Comparison of ENCODE assay signal across 8 cellular contexts in genomic region chr16:53054670-53055485, GRCh38. TPM values are rescaled to one million over a fixed set of nuclear protein-coding genes. Genes with fewer than 3 reads are reported as not detected.
DNase-seq lines count a peak whose midpoint lies in the region; ATAC-seq and TF ChIP-seq lines count a peak whose summit lies in the region.

A gene with protein sequence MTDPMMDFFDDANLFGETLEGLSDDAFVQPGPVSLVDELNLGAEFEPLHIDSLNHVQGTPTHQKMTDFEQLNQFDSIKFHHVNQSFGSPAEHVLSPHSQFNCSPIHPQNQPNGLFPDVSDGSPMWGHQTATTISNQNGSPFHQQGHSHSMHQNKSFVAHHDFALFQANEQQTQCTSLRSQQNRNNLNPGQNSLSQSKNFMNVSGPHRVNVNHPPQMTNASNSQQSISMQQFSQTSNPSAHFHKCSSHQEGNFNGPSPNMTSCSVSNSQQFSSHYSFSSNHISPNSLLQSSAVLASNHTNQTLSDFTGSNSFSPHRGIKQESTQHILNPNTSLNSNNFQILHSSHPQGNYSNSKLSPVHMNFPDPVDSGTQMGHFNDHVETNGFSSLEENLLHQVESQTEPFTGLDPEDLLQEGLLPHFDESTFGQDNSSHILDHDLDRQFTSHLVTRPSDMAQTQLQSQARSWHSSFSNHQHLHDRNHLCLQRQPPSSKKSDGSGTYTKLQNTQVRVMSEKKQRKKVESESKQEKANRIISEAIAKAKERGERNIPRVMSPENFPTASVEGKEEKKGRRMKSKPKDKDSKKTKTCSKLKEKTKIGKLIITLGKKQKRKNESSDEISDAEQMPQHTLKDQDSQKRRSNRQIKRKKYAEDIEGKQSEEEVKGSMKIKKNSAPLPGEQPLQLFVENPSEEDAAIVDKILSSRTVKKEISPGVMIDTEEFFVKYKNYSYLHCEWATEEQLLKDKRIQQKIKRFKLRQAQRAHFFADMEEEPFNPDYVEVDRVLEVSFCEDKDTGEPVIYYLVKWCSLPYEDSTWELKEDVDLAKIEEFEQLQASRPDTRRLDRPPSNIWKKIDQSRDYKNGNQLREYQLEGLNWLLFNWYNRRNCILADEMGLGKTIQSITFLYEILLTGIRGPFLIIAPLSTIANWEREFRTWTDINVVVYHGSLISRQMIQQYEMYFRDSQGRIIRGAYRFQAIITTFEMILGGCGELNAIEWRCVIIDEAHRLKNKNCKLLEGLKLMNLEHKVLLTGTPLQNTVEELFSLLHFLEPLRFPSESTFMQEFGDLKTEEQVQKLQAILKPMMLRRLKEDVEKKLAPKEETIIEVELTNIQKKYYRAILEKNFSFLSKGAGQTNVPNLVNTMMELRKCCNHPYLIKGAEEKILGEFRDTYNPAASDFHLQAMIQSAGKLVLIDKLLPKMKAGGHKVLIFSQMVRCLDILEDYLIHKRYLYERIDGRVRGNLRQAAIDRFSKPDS (N-terminal part only) (plus strand): TSS chr16:53054991. CDS start chr16:53156090, 101,099 bp downstream.

- peak; percentile 57 to 83 (median 78) for DNase-seq in CD4-positive, CD25-positive, alpha-beta regulatory T cell
- peak; percentile 87 for DNase-seq in NCI-H774 (lab: John Stamatoyannopoulos, UW)
- peak; percentile 80 for DNase-seq in activated CD4-positive, alpha-beta memory T cell treated with anti-CD3 and anti-CD28 coated beads for 36 hours
- DNase-seq in dorsolateral prefrontal cortex = peak; percentile 60 to 87 (median 74)
- DNase-seq in lower leg skin (ENCODE audit: low spot score in 2 of 2) = peak; percentile 68 to 96
- peak; percentile 51 to 55 for DNase-seq in stimulated activated CD4-positive, alpha-beta T cell treated with anti-CD3 and anti-CD28 coated beads, Interleukin-4, amount 100 ng/mL, for 48 hours (ENCODE audit: low read depth in 2 of 2)

- WGBS in lower leg skin, 2 donors = 0 to 1% methylated on average over 23 to 38 of the region's 62 CpGs

- POLR2A ChIA-PET in activated CD4-positive, alpha-beta memory T cell treated with anti-CD3 and anti-CD28 coated beads for 36 hours (lab: Charles Lee) = no interaction called here

- no peaks in the 10 kb centered on the region for H3K36me3 Mint-ChIP-seq in CD4-positive, CD25-positive, alpha-beta regulatory T cell
- H3K36me3 Mint-ChIP-seq in activated CD4-positive, alpha-beta memory T cell treated with anti-CD3 and anti-CD28 coated beads for 36 hours = no peaks in the 10 kb centered on the region

- peak within 1 kb of the TSS; percentile 79 to 96 (median 95) for H3K27ac Mint-ChIP-seq in CD4-positive, CD25-positive, alpha-beta regulatory T cell
- H3K27ac Mint-ChIP-seq in activated CD4-positive, alpha-beta memory T cell treated with anti-CD3 and anti-CD28 coated beads for 36 hours = peak within 1 kb of the TSS; percentile 44

- peak; percentile 89 to 91 for ATAC-seq in CD4-positive, CD25-positive, alpha-beta regulatory T cell (ENCODE audit: low read depth in 2 of 2)
- ATAC-seq in GM19397 (IDR thresholded peaks at IDR 0.05; ENCODE audit: unreplicated experiment) (peak; percentile 84), HG03571 (IDR thresholded peaks at IDR 0.05; ENCODE audit: unreplicated experiment) (peak; percentile 81)

- TF ChIP-seq CTCF in dorsolateral prefrontal cortex (IDR thresholded peaks at IDR 0.05 in 54 of 56, conservative IDR thresholded peaks at IDR 0.05 in 2 of 56; ENCODE audit: low read depth in 1 of 56, partially characterized antibody in 56 of 56) = peak; percentile 87 to 100 (median 99)
- TF ChIP-seq CTCF in lower leg skin (IDR thresholded peaks at IDR 0.05) = peak in 1 of 3 donors; percentile 96

- H3K4me3 ChIP-seq in CD4-positive, CD25-positive, alpha-beta regulatory T cell (ENCODE audit: low read depth, low read length) = peak within 1 kb of the TSS; percentile 70
- H3K4me3 ChIP-seq in dorsolateral prefrontal cortex (peak within 1 kb of the TSS; percentile 46 to 94 (median 80)), lower leg skin (ENCODE audit: low read depth, poor library complexity, severe bottlenecking) (peak within 1 kb of the TSS; percentile 45)

- peaks cover 19% of the 10 kb centered on the region for H3K4me1 ChIP-seq in CD4-positive, CD25-positive, alpha-beta regulatory T cell (ENCODE audit: control insufficient read depth, insufficient read depth, low read length, poor library complexity, severe bottlenecking)

- TF ChIP-seq POLR2A in lower leg skin (IDR thresholded peaks at IDR 0.05) = peak in 1 of 2 donors; percentile 11

- H3K9me3 ChIP-seq in CD4-positive, CD25-positive, alpha-beta regulatory T cell (ENCODE audit: control insufficient read depth in 2 of 2, low read length in 2 of 2) = no peaks in the 10 kb centered on the region

- H3K27me3 Mint-ChIP-seq in CD4-positive, CD25-positive, alpha-beta regulatory T cell = no peaks in the 10 kb centered on the region
- H3K27me3 Mint-ChIP-seq in activated CD4-positive, alpha-beta memory T cell treated with anti-CD3 and anti-CD28 coated beads for 36 hours = no peaks in the 10 kb centered on the region

- no peaks in the 10 kb centered on the region for H3K27me3 ChIP-seq in CD4-positive, CD25-positive, alpha-beta regulatory T cell (ENCODE audit: control insufficient read depth, insufficient read depth, low read length)
- no peaks in the 10 kb centered on the region for H3K27me3 ChIP-seq in dorsolateral prefrontal cortex

- CTCF ChIA-PET in activated CD4-positive, alpha-beta memory T cell treated with anti-CD3 and anti-CD28 coated beads for 36 hours (lab: Charles Lee) = interaction anchor here (0.6 to 3.3 kb wide), 39 partner anchors 8 to 453 kb away, joined by 3 to 54 read pairs (median 3); no protein-coding TSS in a partner anchor

- peaks cover 0 to 1% (median 0%) of the 10 kb centered on the region in 7 donors for H3K9me3 Mint-ChIP-seq in CD4-positive, CD25-positive, alpha-beta regulatory T cell
- no peaks in the 10 kb centered on the region for H3K9me3 Mint-ChIP-seq in activated CD4-positive, alpha-beta memory T cell treated with anti-CD3 and anti-CD28 coated beads for 36 hours

- H3K27ac ChIP-seq in CD4-positive, CD25-positive, alpha-beta regulatory T cell (ENCODE audit: insufficient read depth, low read length, poor library complexity, severe bottlenecking) = no peak within 1 kb of the TSS
- peak within 1 kb of the TSS in 58 of 59 donors; percentile 15 to 94 (median 82) for H3K27ac ChIP-seq in dorsolateral prefrontal cortex

- peaks cover 5 to 15% (median 10%) of the 10 kb centered on the region in 4 donors for H3K4me1 Mint-ChIP-seq in CD4-positive, CD25-positive, alpha-beta regulatory T cell
- H3K4me1 Mint-ChIP-seq in activated CD4-positive, alpha-beta memory T cell treated with anti-CD3 and anti-CD28 coated beads for 36 hours (ENCODE audit: low read depth) = peaks cover 17% of the 10 kb centered on the region

- H3K4me3 Mint-ChIP-seq in CD4-positive, CD25-positive, alpha-beta regulatory T cell = peak within 1 kb of the TSS; percentile 81 to 89 (median 86)
- peak within 1 kb of the TSS; percentile 78 for H3K4me3 Mint-ChIP-seq in activated CD4-positive, alpha-beta memory T cell treated with anti-CD3 and anti-CD28 coated beads for 36 hours

- H3K36me3 ChIP-seq in CD4-positive, CD25-positive, alpha-beta regulatory T cell (ENCODE audit: control insufficient read depth, insufficient read depth, low read length) = no peaks in the 10 kb centered on the region

- intact Hi-C loops in activated CD4-positive, alpha-beta memory T cell treated with anti-CD3 and anti-CD28 coated beads for 36 hours (cut with micrococcal nuclease) = loop anchor here (1.0 to 10.0 kb wide), 7 partner anchors 44 to 448 kb away; partner anchors contain the start of genes AKTIP and RBL2
- intact Hi-C loops in dorsolateral prefrontal cortex (cut with DNase I) = loop anchor here (1.0 to 10.0 kb wide), 8 partner anchors 37 to 460 kb away; partner anchors contain the start of gene AKTIP (in 1 of the 2)
- intact Hi-C loops in lower leg skin (cut with DNase I; ENCODE audit: low total_unique reads) = loop anchor here (2.0 to 10.0 kb wide), 2 partner anchors 106 to 450 kb away; partner anchors contain the start of gene AKTIP

RNA-seq across cellular contexts. Expression of the gene that starts here (rescaled TPM):
- total RNA-seq in CD4-positive, CD25-positive, alpha-beta regulatory T cell = 32.7 TPM
- 10 to 100 TPM; 17.6 to 24.5 (median 22.8) TPM for polyA plus RNA-seq in CD4-positive, CD25-positive, alpha-beta regulatory T cell
- total RNA-seq in activated CD4-positive, alpha-beta memory T cell treated with anti-CD3 and anti-CD28 coated beads for 36 hours = 10 to 100 TPM; 15.0 to 15.5 TPM
- total RNA-seq in dorsolateral prefrontal cortex (100 to 1,000 TPM; 104 to 179 (median 138) TPM), lower leg skin (10 to 100 TPM; 49.2 to 85.7 (median 67.7) TPM)
